Comparison of ENCODE assay signal across 1 cellular context in the genomic region with DNA sequence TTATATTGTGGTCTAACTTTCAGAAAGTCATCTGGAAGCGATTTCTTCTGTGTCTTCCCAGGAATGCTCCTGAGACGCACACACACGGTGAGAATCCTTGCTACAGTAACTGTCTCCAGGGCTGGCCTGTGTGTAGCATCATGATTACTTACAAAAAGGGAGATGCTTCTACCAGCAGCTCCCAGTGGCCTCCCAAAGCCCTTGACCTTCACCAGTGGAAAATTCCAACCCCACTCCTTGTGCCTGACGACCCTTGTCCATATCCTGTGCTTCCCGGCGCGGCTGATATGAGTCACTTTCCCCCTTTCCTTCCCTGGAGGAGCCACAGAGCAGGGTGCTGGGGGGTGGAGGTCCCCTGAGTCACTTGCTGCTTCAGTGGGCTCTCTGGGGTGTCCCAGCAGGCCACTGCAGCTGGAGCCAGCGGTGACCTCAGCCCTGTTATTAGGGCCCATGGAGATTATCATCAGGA.
TF ChIP-seq lines count a peak whose summit lies in the region.

No MANE protein-coding gene starts in this region.

TF ChIP-seq in SK-N-SH treated with all-trans-retinoic acid at 6 μM for 48 hours, 23 proteins besides CTCF, POLR2A, EP300 and RAD21 (continued from another document):
- TF ChIP-seq BACH2 (CRISPR knock-in tag; IDR thresholded peaks at IDR 0.05; ENCODE audit: borderline replicate concordance) = no peak
